In the genomic region with DNA sequence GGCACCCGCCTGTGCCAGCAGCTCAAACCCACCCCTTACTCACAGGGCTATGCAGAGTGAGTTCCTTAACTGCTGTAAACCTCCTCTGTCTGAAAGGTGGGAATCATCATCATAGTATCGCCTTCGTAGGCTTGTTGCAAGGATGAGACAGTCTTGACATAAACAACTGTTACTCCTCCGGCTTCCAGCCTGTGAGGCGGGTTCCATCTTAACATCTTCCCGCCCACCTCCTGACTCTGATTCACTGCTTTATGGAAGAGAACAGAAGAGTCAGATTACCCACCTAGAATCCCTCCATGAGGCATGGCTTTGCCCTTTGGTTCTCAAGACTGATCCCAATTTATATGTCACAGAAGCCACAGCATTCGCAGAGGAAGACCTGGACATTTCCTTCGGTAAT, we compare ENCODE assay signal across 28 cellular contexts.
"Had no signal": no experiment of that assay in that cellular context is flagged by ENCODE, and none has a peak within 500 bp of the region (broad histone marks: within the 10 kb centered on the region; RNA-seq: fewer than 3 reads in every experiment).

No MANE protein-coding gene starts in this region.

- FAIRE-seq: small intestine had no signal

- H3K27ac ChIP-seq: body of pancreas, heart left ventricle, ovary, suprapubic skin, tibial artery, upper lobe of right lung had no signal

- H3K27me3 ChIP-seq: body of pancreas, heart left ventricle, ovary, suprapubic skin, tibial artery, upper lobe of right lung had no signal

- DNase-seq: activated CD4-positive, alpha-beta T cell treated with anti-CD3 and anti-CD28 coated beads for 36 hours; activated CD4-positive, CD25-positive, alpha-beta regulatory T cell; activated CD8-positive, alpha-beta memory T cell treated with anti-CD3 and anti-CD28 coated beads, Interleukin-2, amount 10 ng/mL, durations not matched to agents 7 days and 5 days; activated CD8-positive, alpha-beta T cell treated with anti-CD3 and anti-CD28 coated beads, Interleukin-2, amount 10 ng/mL, durations not matched to agents 7 days and 5 days; activated effector memory CD4-positive, alpha-beta T cell treated with Interleukin-2 at 50 U/mL for 16 hours; activated naive CD4-positive, alpha-beta T cell treated with Interleukin-2 at 50 U/mL for 16 hours; activated T-cell treated with anti-CD3 and anti-CD28 coated beads, Interleukin-2, amount 50 U/mL, for 72 hours; aorta; body of pancreas; cortex of kidney; effector memory CD8-positive, alpha-beta T cell; foreskin fibroblast; heart left ventricle; immature natural killer cell; nephron progenitor cell; ovary; retina; small intestine; stimulated activated CD4-positive, alpha-beta T cell treated with anti-CD3 and anti-CD28 coated beads, Interleukin-15, amount 100 ng/mL, for 24 hours; stimulated activated CD4-positive, alpha-beta T cell treated with anti-CD3 and anti-CD28 coated beads, Interleukin-2, amount 100 ng/mL, for 24 hours; stimulated activated naive CD4-positive, alpha-beta T cell; T-helper 1 cell; tibial artery; upper lobe of right lung had no signal

- H3K36me3 ChIP-seq: heart left ventricle, ovary, suprapubic skin, upper lobe of right lung had no signal

- ATAC-seq: activated CD4-positive, alpha-beta T cell treated with anti-CD3 and anti-CD28 coated beads for 36 hours; activated CD8-positive, alpha-beta memory T cell treated with anti-CD3 and anti-CD28 coated beads, Interleukin-2, amount 10 ng/mL, durations not matched to agents 7 days and 5 days; activated CD8-positive, alpha-beta T cell treated with anti-CD3 and anti-CD28 coated beads, Interleukin-2, amount 10 ng/mL, durations not matched to agents 7 days and 5 days; body of pancreas; effector memory CD8-positive, alpha-beta T cell; heart left ventricle; left lobe of liver; sciatic nerve; upper lobe of right lung had no signal

- H3K9me3 ChIP-seq: body of pancreas, ovary, suprapubic skin, tibial artery, upper lobe of right lung had no signal

- H3K4me3 ChIP-seq: body of pancreas, heart left ventricle, lung, ovary, suprapubic skin, tibial artery, upper lobe of right lung had no signal
